1 cellular context compared by ENCODE assay signal in the genomic region with DNA sequence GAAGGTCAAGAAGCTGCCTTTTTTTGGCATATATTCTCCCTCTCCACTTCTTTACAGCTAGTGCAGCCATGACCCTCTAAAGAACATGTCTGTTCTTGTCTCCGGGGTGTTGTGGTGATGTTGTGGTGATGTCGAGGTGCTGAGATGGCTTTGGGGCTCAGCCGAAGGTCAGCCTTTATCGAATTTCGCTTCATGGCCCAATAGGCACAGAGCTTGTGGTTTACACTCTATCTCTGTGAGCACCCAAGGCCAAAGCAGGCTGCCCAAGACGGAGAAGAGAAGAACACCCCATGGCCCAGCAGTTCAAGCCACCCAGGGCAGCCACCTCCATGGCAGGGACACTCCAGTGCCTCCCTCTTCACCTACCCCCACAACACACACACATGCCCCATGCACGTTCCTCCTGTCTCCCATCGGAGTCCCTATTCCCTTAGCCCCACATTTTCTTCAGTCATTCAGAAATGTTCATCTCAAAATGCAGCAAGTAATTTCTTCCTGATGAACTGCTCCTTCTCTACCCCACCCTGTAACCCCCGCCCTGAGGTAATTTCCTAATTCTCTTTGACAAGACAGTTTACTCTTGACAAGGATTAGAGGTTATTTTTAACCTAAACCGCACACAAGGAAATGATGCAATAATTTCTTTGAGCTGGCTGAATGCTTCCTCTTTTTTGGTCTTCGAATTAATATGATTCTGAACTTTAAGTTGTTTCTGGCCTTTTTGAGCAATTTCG.
TF ChIP-seq lines count a peak whose summit lies in the region.

No MANE protein-coding gene starts in this region.

TF ChIP-seq in K562, 482 proteins besides CTCF, POLR2A, EP300 and RAD21 (continued from another document and continues in another):
- TF ChIP-seq, protein P1, sequence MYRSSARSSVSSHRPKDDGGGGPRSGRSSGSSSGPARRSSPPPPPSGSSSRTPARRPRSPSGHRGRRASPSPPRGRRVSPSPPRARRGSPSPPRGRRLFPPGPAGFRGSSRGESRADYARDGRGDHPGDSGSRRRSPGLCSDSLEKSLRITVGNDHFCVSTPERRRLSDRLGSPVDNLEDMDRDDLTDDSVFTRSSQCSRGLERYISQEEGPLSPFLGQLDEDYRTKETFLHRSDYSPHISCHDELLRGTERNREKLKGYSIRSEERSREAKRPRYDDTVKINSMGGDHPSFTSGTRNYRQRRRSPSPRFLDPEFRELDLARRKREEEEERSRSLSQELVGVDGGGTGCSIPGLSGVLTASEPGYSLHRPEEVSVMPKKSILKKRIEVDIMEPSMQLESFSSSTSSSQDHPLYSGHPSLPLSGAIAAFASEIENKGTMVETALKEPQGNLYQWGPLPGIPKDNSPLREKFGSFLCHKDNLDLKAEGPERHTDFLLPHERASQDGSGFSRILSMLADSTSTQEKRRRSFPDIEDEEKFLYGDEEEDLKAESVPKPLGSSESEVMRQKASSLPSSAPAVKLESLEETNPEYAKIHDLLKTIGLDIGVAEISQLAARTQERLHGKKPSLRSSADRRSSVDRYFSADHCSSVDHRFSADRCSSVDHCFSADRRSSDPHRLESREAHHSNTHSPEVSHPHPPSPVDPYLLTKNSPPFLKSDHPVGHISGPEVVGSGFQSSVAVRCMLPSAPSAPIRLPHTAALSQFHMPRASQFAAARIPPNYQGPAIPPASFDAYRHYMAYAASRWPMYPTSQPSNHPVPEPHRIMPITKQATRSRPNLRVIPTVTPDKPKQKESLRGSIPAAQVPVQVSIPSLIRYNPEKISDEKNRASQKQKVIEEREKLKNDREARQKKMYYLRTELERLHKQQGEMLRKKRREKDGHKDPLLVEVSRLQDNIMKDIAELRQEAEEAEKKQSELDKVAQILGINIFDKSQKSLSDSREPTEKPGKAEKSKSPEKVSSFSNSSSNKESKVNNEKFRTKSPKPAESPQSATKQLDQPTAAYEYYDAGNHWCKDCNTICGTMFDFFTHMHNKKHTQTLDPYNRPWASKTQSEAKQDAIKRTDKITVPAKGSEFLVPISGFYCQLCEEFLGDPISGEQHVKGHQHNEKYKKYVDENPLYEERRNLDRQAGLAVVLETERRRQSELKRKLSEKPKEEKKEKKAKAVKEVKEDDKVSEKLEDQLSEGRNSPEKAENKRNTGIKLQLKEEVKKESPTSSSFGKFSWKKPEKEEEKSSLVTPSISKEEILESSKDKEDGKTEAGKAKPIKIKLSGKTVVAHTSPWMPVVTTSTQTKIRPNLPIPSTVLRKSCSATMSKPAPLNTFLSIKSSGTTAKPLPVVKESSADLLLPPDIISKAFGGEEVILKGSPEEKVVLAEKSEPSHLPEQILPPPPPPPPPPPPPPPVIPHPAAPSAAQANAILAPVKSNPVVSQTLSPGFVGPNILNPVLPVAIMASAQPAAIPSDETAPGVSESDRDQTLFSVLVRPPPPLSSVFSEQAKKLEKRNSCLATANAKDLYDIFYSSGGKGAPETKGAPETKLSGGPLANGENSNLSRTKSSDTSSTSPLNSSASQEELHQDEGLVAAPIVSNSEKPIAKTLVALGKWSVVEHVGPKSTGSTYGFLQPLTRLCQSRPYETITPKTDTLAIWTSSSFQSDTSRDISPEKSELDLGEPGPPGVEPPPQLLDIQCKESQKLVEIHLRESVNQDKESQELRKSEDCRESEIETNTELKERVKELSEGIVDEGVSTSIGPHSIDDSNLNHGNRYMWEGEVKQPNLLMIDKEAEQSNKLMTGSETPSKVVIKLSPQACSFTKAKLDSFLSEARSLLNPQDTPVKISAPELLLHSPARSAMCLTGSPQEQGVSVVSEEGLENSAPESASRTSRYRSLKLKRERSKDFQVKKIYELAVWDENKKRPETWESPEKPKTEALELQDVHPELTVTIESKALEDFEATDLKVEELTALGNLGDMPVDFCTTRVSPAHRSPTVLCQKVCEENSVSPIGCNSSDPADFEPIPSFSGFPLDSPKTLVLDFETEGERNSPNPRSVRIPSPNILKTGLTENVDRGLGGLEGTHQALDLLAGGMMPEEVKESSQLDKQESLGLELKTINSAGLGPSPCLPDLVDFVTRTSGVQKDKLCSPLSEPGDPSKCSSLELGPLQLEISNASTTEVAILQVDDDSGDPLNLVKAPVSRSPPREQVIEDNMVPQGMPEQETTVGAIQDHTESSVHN (IDR thresholded peaks at IDR 0.05; ENCODE audit: borderline replicate concordance in 1 of 2, low read depth in 1 of 2), result peak in 1 of 2 experiments; percentile 57; a peak in 1 of 4 replicates
- TF ChIP-seq ARNT (IDR thresholded peaks at IDR 0.05), result 0 out of 4 replicates have a peak, but pooled peaks of 1 of the 2 experiments have one; percentile 38
- TF ChIP-seq TCF7L2 (IDR thresholded peaks at IDR 0.05; ENCODE audit: low read depth, low read length), result no peak
- TF ChIP-seq MEF2A (IDR thresholded peaks at IDR 0.05; ENCODE audit: control insufficient read depth, low read depth, low read length), result peak; percentile 97
- TF ChIP-seq EHMT2 (IDR thresholded peaks at IDR 0.05), result peak; percentile 12; the same call in 1 of the 2 replicates
- 0 out of 4 replicates have a peak, but pooled peaks of 1 of the 2 experiments have one; percentile 15 for TF ChIP-seq RCOR1 (IDR thresholded peaks at IDR 0.05; ENCODE audit: borderline replicate concordance in 1 of 2, low read depth in 2 of 2, low read length in 2 of 2)
- peak; percentile 14; the same call in 1 of the 2 replicates for TF ChIP-seq FOXM1 (IDR thresholded peaks at IDR 0.05; ENCODE audit: low read depth)
- TF ChIP-seq FOXM1 (CRISPR knock-in tag; IDR thresholded peaks at IDR 0.05; ENCODE audit: low read depth), result no peak
- peak; percentile 72; the same call in 1 of the 2 replicates for TF ChIP-seq ZBTB40 (IDR thresholded peaks at IDR 0.05)
- TF ChIP-seq ZBTB40 (CRISPR knock-in tag; IDR thresholded peaks at IDR 0.05), result no peak
- TF ChIP-seq FOSL1 (tag; conservative IDR thresholded peaks at IDR 0.05), result 0 out of 2 replicates have a peak, but pooled peaks have one; percentile 15
- TF ChIP-seq, protein P2, sequence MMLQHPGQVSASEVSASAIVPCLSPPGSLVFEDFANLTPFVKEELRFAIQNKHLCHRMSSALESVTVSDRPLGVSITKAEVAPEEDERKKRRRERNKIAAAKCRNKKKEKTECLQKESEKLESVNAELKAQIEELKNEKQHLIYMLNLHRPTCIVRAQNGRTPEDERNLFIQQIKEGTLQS (IDR thresholded peaks at IDR 0.05), result peak; percentile 97
- TF ChIP-seq, protein P2 (CRISPR knock-in tag; conservative IDR thresholded peaks at IDR 0.05), result peak; percentile 61; the same call in 1 of the 2 replicates
- no peak for TF ChIP-seq PHTF2 (CRISPR knock-in tag; IDR thresholded peaks at IDR 0.05)
- TF ChIP-seq, protein P3, sequence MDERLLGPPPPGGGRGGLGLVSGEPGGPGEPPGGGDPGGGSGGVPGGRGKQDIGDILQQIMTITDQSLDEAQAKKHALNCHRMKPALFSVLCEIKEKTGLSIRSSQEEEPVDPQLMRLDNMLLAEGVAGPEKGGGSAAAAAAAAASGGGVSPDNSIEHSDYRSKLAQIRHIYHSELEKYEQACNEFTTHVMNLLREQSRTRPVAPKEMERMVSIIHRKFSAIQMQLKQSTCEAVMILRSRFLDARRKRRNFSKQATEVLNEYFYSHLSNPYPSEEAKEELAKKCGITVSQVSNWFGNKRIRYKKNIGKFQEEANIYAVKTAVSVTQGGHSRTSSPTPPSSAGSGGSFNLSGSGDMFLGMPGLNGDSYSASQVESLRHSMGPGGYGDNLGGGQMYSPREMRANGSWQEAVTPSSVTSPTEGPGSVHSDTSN (CRISPR knock-in tag; IDR thresholded peaks at IDR 0.05; ENCODE audit: low read depth), result no peak
- TF ChIP-seq, protein P3 (tag; conservative IDR thresholded peaks at IDR 0.05; ENCODE audit: low read depth), result peak; percentile 52; the same call in 1 of the 2 replicates
- TF ChIP-seq TRIM24 (IDR thresholded peaks at IDR 0.05), result peak; percentile 78 to 87
- 0 out of 2 replicates have a peak, but pooled peaks have one; percentile 7 for TF ChIP-seq ZNF175 (CRISPR knock-in tag; IDR thresholded peaks at IDR 0.05; ENCODE audit: low read depth)
- TF ChIP-seq RBFOX2 (IDR thresholded peaks at IDR 0.05; ENCODE audit: low read depth, low read length), result peak; percentile 32; the same call in 1 of the 2 replicates
- 0 out of 6 replicates have a peak, but pooled peaks of 1 of the 3 experiments have one; percentile 27 for TF ChIP-seq ZBTB11 (CRISPR knock-in tag; IDR thresholded peaks at IDR 0.05)
- no peak for TF ChIP-seq PPARD (CRISPR knock-in tag; IDR thresholded peaks at IDR 0.05)
- no peak for TF ChIP-seq ELF1 (tag; IDR thresholded peaks at IDR 0.05)
- TF ChIP-seq SMARCE1 (IDR thresholded peaks at IDR 0.05), result peak; percentile 55; the same call in 1 of the 2 replicates
- no peak for TF ChIP-seq ZNF830 (CRISPR knock-in tag; IDR thresholded peaks at IDR 0.05)
- TF ChIP-seq CREM (IDR thresholded peaks at IDR 0.05; ENCODE audit: low read depth), result peak; percentile 34; the same call in 1 of the 2 replicates
